In the genomic region with DNA sequence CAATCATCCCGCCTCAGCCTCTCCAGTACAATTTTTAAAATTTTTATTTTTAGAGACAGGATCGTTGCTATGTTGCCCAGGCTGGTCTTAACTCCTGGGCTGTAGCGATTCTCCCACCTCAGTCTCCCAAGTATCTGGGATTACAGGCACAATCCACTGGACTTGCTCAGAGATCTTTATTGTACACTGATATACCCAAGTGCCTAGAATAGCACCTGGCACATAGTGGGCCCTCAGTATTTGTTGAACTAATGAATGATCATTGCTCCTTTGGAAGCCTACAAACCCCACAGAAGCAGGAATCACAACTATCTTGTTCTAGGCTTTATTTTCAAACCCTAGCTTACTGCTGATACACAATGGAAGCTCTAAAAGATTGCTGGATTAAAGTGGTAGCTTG, we compare ENCODE assay signal across 18 cellular contexts. TPM values are rescaled to one million over a fixed set of nuclear protein-coding genes. Genes with fewer than 3 reads are reported as not detected.
A peak's percentile ranks its signal among the peaks of the same experiment; 100 is the strongest.
DNase-seq lines count a peak whose midpoint lies in the region; ATAC-seq and TF ChIP-seq lines count a peak whose summit lies in the region.
"Had no signal": no experiment of that assay in that cellular context is flagged by ENCODE, and none has a peak within 500 bp of the region (broad histone marks: within the 10 kb centered on the region; RNA-seq: fewer than 3 reads in every experiment).

No MANE protein-coding gene starts in this region.

- H3K36me3 ChIP-seq in HCT116 (ENCODE audit: control insufficient read depth in 1 of 2, insufficient read depth in 2 of 2, low read length in 2 of 2) (peaks cover 22 to 27% of the 10 kb centered on the region in 2 experiments), lower lobe of right lung (peaks cover 19% of the 10 kb centered on the region)

- peak overlapping the region; percentile 69 for H3K27ac Mint-ChIP-seq in activated CD4-positive, alpha-beta T cell treated with anti-CD3 and anti-CD28 coated beads for 36 hours
- peak overlapping the region; percentile 50 for H3K27ac Mint-ChIP-seq in activated naive CD8-positive, alpha-beta T cell treated with anti-CD3 and anti-CD28 coated beads, Interleukin-2, amount 50 U/mL, for 24 hours
- no peak overlapping the region for H3K27ac Mint-ChIP-seq in neural crest cell (ENCODE audit: unreplicated experiment)

- H3K79me2 ChIP-seq in HCT116 (ENCODE audit: insufficient read depth, low read length): peaks cover 49% of the 10 kb centered on the region

- no peaks in the 10 kb centered on the region for H3K27me3 Mint-ChIP-seq in activated CD4-positive, alpha-beta T cell treated with anti-CD3 and anti-CD28 coated beads for 36 hours
- H3K27me3 Mint-ChIP-seq in activated naive CD8-positive, alpha-beta T cell treated with anti-CD3 and anti-CD28 coated beads, Interleukin-2, amount 50 U/mL, for 24 hours: peaks cover 2% of the 10 kb centered on the region
- H3K27me3 Mint-ChIP-seq in neural crest cell (ENCODE audit: low read depth): peaks cover 4% of the 10 kb centered on the region
- H3K27me3 Mint-ChIP-seq: central memory CD8-positive, alpha-beta T cell had no signal

- no peak for DNase-seq in activated CD4-positive, alpha-beta T cell treated with anti-CD3 and anti-CD28 coated beads for 36 hours
- no peak for DNase-seq in activated CD4-positive, alpha-beta T cell treated with anti-CD3 and anti-CD28 coated beads for 1 hour
- DNase-seq in HCT116 (ENCODE audit: low read depth, low spot score): no peak
- no peak for DNase-seq in activated naive CD8-positive, alpha-beta T cell treated with anti-CD3 and anti-CD28 coated beads, Interleukin-2, amount 50 U/mL, for 24 hours
- DNase-seq in neural crest cell (ENCODE audit: low read depth, low spot score): no peak
- no peak for DNase-seq in HPDE6-E6E7 (ENCODE audit: extremely low spot score)
- no peak for DNase-seq in GM19238 (ENCODE audit: insufficient read length, low spot score)
- DNase-seq in lower lobe of right lung: no peak
- DNase-seq: endodermal cell, hippocampal formation, IMR-90, NCI-H2081 treated with DMSO at 0.1 percent for 48 hours, NCI-H524, SIG-M5 had no signal

- H3K4me2 ChIP-seq in HCT116 (ENCODE audit: low read length): no peak overlapping the region
- H3K4me2 ChIP-seq: smooth muscle cell had no signal

- no peak overlapping the region for H2AFZ ChIP-seq in HCT116 (ENCODE audit: low read depth, low read length, poor library complexity, severe bottlenecking)

- BruUV-seq in HCT116 (replicated peaks; lab: Mats Ljungman, UMichigan): no TSS peak

- peaks cover 33% of the 10 kb centered on the region for H3K36me3 Mint-ChIP-seq in activated CD4-positive, alpha-beta T cell treated with anti-CD3 and anti-CD28 coated beads for 36 hours (ENCODE audit: low read depth)
- H3K36me3 Mint-ChIP-seq in activated naive CD8-positive, alpha-beta T cell treated with anti-CD3 and anti-CD28 coated beads, Interleukin-2, amount 50 U/mL, for 24 hours (ENCODE audit: low read depth): peaks cover 38% of the 10 kb centered on the region
- H3K36me3 Mint-ChIP-seq in neural crest cell (ENCODE audit: low read depth): peaks cover 19% of the 10 kb centered on the region

- H3K4me3 ChIP-seq in HCT116 (replicated peaks in 1 of 2; ENCODE audit: low read depth in 1 of 2, low read length in 2 of 2) (no peak overlapping the region), lower lobe of right lung (no peak overlapping the region)
- H3K4me3 ChIP-seq: A549, smooth muscle cell, transverse colon had no signal

- no peak overlapping the region for H3K9ac ChIP-seq in HCT116 (ENCODE audit: low read length)

- H3K27ac ChIP-seq in HCT116 (ENCODE audit: low read depth, low read length) (0 out of 2 replicates have a peak overlapping the region, but pooled peaks have one; percentile 91), lower lobe of right lung (no peak overlapping the region)

- intact Hi-C loops in activated CD4-positive, alpha-beta T cell treated with anti-CD3 and anti-CD28 coated beads for 36 hours (cut with DNase I, micrococcal nuclease): loop anchor here in 1 of 2 experiments (5.0 kb wide), 1 partner anchor 194 kb away; no protein-coding TSS in a partner anchor
- intact Hi-C loops in HCT116 (cut with micrococcal nuclease): loop anchor here (5.0 kb wide), 2 partner anchors 61 to 194 kb away; a partner anchor contains a TSS
- intact Hi-C loops in lower lobe of right lung (cut with DNase I): no loop called here

- POLR2A ChIA-PET in activated CD4-positive, alpha-beta T cell treated with anti-CD3 and anti-CD28 coated beads for 36 hours (lab: Charles Lee): no interaction called here
- POLR2A ChIA-PET in HCT116 (lab: Charles Lee): interaction anchor here (1.0 kb wide), 1 partner anchor 12 kb away, joined by 3 read pairs; no protein-coding TSS in a partner anchor

- CTCF ChIA-PET in activated CD4-positive, alpha-beta T cell treated with anti-CD3 and anti-CD28 coated beads for 36 hours (lab: Charles Lee): interaction anchor here (1.2 kb wide), 1 partner anchor 253 kb away, joined by 3 read pairs; no protein-coding TSS in a partner anchor
- CTCF ChIA-PET in HCT116 (lab: Charles Lee): no interaction called here

- no peaks in the 10 kb centered on the region for H3K9me3 Mint-ChIP-seq in activated CD4-positive, alpha-beta T cell treated with anti-CD3 and anti-CD28 coated beads for 36 hours (ENCODE audit: low read depth)
- no peaks in the 10 kb centered on the region for H3K9me3 Mint-ChIP-seq in activated naive CD8-positive, alpha-beta T cell treated with anti-CD3 and anti-CD28 coated beads, Interleukin-2, amount 50 U/mL, for 24 hours
- H3K9me3 Mint-ChIP-seq in neural crest cell: no peaks in the 10 kb centered on the region
- H3K9me3 Mint-ChIP-seq: central memory CD8-positive, alpha-beta T cell; endodermal cell had no signal

- no peak for TF ChIP-seq CTCF in HCT116 (IDR thresholded peaks at IDR 0.05 in 2 of 3, conservative IDR thresholded peaks at IDR 0.05 in 1 of 3; ENCODE audit: borderline replicate concordance in 1 of 3, insufficient read depth in 1 of 3, low read depth in 2 of 3, low read length in 2 of 3)
- TF ChIP-seq CTCF in neural crest cell (conservative IDR thresholded peaks at IDR 0.05): no peak
- TF ChIP-seq CTCF in lower lobe of right lung (IDR thresholded peaks at IDR 0.05): no peak

- TF ChIP-seq POLR2A in HCT116 (IDR thresholded peaks at IDR 0.05; ENCODE audit: borderline replicate concordance, extremely low read depth, insufficient read depth, insufficient read length): no peak

- H3K27me3 ChIP-seq in HCT116 (ENCODE audit: insufficient read depth, low read length): no peaks in the 10 kb centered on the region
- no peaks in the 10 kb centered on the region for H3K27me3 ChIP-seq in lower lobe of right lung (ENCODE audit: low read depth)
- H3K27me3 ChIP-seq: transverse colon had no signal

- RAD21 ChIA-PET in HCT116 (lab: Charles Lee; ENCODE audit: low non-redundant PET in 1 of 2, low total read pairs in 2 of 2, uncharacterized antibody in 2 of 2, unreplicated experiment in 2 of 2): no interaction called here

- peaks cover 16 to 36% of the 10 kb centered on the region in 2 experiments; a peak in 3 of 4 replicates for H3K4me1 ChIP-seq in HCT116 (ENCODE audit: control insufficient read depth in 1 of 2, insufficient read depth in 2 of 2, low read length in 2 of 2)
- peaks cover 44% of the 10 kb centered on the region for H3K4me1 ChIP-seq in lower lobe of right lung

- no peak for ATAC-seq in activated CD4-positive, alpha-beta T cell treated with anti-CD3 and anti-CD28 coated beads for 36 hours
- no peak for ATAC-seq in HCT116
- ATAC-seq in activated naive CD8-positive, alpha-beta T cell treated with anti-CD3 and anti-CD28 coated beads, Interleukin-2, amount 50 U/mL, for 24 hours: no peak
- no peak for ATAC-seq in lower lobe of right lung
- ATAC-seq: A549 had no signal

- 0 out of 2 replicates have a peak, but pooled peaks cover 5% of the 10 kb centered on the region for H4K20me1 ChIP-seq in HCT116 (ENCODE audit: insufficient read depth)

- H3K9me2 ChIP-seq in HCT116 (ENCODE audit: insufficient read depth): no peaks in the 10 kb centered on the region

- H3K4me1 Mint-ChIP-seq in activated CD4-positive, alpha-beta T cell treated with anti-CD3 and anti-CD28 coated beads for 36 hours: peaks cover 40% of the 10 kb centered on the region
- H3K4me1 Mint-ChIP-seq in activated naive CD8-positive, alpha-beta T cell treated with anti-CD3 and anti-CD28 coated beads, Interleukin-2, amount 50 U/mL, for 24 hours: peaks cover 50% of the 10 kb centered on the region
- H3K4me1 Mint-ChIP-seq in neural crest cell: peaks cover 54% of the 10 kb centered on the region

- TF ChIP-seq RAD21 in HCT116 (IDR thresholded peaks at IDR 0.05; ENCODE audit: low read depth): no peak

- H3K9me3 ChIP-seq in HCT116 (ENCODE audit: control insufficient read depth in 1 of 2, insufficient read depth in 1 of 2, low read depth in 1 of 2, low read length in 2 of 2) (no peaks in the 10 kb centered on the region), lower lobe of right lung (no peaks in the 10 kb centered on the region)
- H3K9me3 ChIP-seq: A549, transverse colon had no signal

- H3K4me3 Mint-ChIP-seq in activated CD4-positive, alpha-beta T cell treated with anti-CD3 and anti-CD28 coated beads for 36 hours: peak overlapping the region; percentile 38
- H3K4me3 Mint-ChIP-seq in activated naive CD8-positive, alpha-beta T cell treated with anti-CD3 and anti-CD28 coated beads, Interleukin-2, amount 50 U/mL, for 24 hours: no peak overlapping the region
- peak overlapping the region; percentile 99 for H3K4me3 Mint-ChIP-seq in neural crest cell

TF ChIP-seq in HCT116, 20 proteins besides CTCF, POLR2A, EP300 and RAD21:
- TF ChIP-seq EGR1 (IDR thresholded peaks at IDR 0.05; ENCODE audit: low read depth) (no peak), ELF1 (IDR thresholded peaks at IDR 0.05; ENCODE audit: borderline replicate concordance, low read depth) (no peak)

RNA-seq across cellular contexts. Expression of a gene that starts 1.9 kb away (rescaled TPM):
- total RNA-seq in activated CD4-positive, alpha-beta T cell treated with anti-CD3 and anti-CD28 coated beads for 36 hours: 10 to 100 TPM; 87.8 to 98.3 TPM
- 97.9 TPM for total RNA-seq in HCT116 (2021; ENCODE audit: unreplicated experiment)
- 51.6 and 62.4 TPM in 2 replicates for polyA plus RNA-seq in HCT116 (2012)
- 128 and 145 TPM in 2 replicates for total RNA-seq in neural crest cell
- 42.9 TPM for total RNA-seq in lower lobe of right lung

RNA-seq across cellular contexts. Expression of a gene that starts 3.1 kb away (rescaled TPM):
- 10 to 100 TPM; 18.0 to 21.5 TPM for total RNA-seq in activated CD4-positive, alpha-beta T cell treated with anti-CD3 and anti-CD28 coated beads for 36 hours
- total RNA-seq in HCT116 (2021; ENCODE audit: unreplicated experiment) (26.1 TPM), neural crest cell (18.1 and 18.2 TPM in 2 replicates), lower lobe of right lung (23.9 TPM)
- 14.2 and 17.7 TPM in 2 replicates for polyA plus RNA-seq in HCT116 (2012)

RNA-seq across cellular contexts. Expression of a gene that starts 59.1 kb away (rescaled TPM):
- total RNA-seq in activated CD4-positive, alpha-beta T cell treated with anti-CD3 and anti-CD28 coated beads for 36 hours: 10 to 100 TPM; 23.8 to 27.6 TPM
- total RNA-seq in HCT116 (2021; ENCODE audit: unreplicated experiment) (27.3 TPM), neural crest cell (35.8 and 37.9 TPM in 2 replicates), lower lobe of right lung (8.4 TPM)
- 10.2 and 17.4 TPM in 2 replicates for polyA plus RNA-seq in HCT116 (2012)
